In the genomic region with DNA sequence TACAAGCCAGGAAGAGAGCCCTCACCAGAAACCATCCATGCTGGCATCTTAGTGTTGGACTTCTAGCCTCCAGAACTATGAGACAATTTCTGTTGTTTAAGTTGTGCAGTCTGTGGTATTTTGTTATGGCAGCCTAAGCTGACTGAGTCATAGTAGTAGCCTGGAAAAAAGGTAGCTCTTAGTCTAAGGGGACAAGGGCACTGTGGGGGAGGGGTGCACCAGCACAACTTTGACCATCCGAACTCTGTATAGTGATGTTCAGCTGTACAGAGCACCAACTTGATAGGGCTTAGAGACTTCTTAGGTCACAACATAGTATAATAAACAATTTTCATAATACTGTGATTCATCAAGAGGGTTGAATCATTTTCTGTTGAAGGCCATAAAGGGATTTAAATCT, we compare ENCODE assay signal across 10 cellular contexts. TPM values are rescaled to one million over a fixed set of nuclear protein-coding genes. Genes with fewer than 3 reads are reported as not detected.
DNase-seq lines count a peak whose midpoint lies in the region; ATAC-seq and TF ChIP-seq lines count a peak whose summit lies in the region.
"Had no signal": no experiment of that assay in that cellular context is flagged by ENCODE, and none has a peak within 500 bp of the region (broad histone marks: within the 10 kb centered on the region; RNA-seq: fewer than 3 reads in every experiment).

No MANE protein-coding gene starts in this region.

- POLR2A ChIA-PET in CD4-positive, alpha-beta memory T cell (lab: Charles Lee; ENCODE audit: partially characterized antibody) = interaction anchor here (4.4 kb wide), 1 partner anchor 14 kb away, joined by 21 read pairs; a partner anchor contains a TSS
- POLR2A ChIA-PET in naive thymus-derived CD4-positive, alpha-beta T cell (lab: Charles Lee) = interaction anchor here (1.4 to 2.2 kb wide), 2 partner anchors 12 to 14 kb away, joined by 4 to 12 read pairs; a partner anchor contains a TSS

- H3K36me3 Mint-ChIP-seq in CD4-positive, alpha-beta memory T cell = peaks cover 40 to 60% of the 10 kb centered on the region in 2 donors
- peaks cover 22% of the 10 kb centered on the region for H3K36me3 Mint-ChIP-seq in HFFc6 (ENCODE audit: low read depth)
- peaks cover 12 to 49% (median 29%) of the 10 kb centered on the region in 5 donors for H3K36me3 Mint-ChIP-seq in naive thymus-derived CD4-positive, alpha-beta T cell

- no peak for ATAC-seq in naive thymus-derived CD4-positive, alpha-beta T cell
- ATAC-seq: stimulated activated memory B cell treated with anti-CD40 and anti-IgM and Interleukin-4, amounts not matched to agents 10 μg/mL and 1 μg/mL and 100 μg/mL, for 72 hours had no signal

- no peaks in the 10 kb centered on the region for H3K27me3 Mint-ChIP-seq in CD4-positive, alpha-beta memory T cell
- H3K27me3 Mint-ChIP-seq in HFFc6 (ENCODE audit: insufficient read depth) = peaks cover 1% of the 10 kb centered on the region; the same call in 1 of the 2 replicates
- no peaks in the 10 kb centered on the region for H3K27me3 Mint-ChIP-seq in naive thymus-derived CD4-positive, alpha-beta T cell
- H3K27me3 Mint-ChIP-seq: stimulated activated memory B cell treated with anti-CD40 and anti-IgM and Interleukin-4, amounts not matched to agents 10 μg/mL and 1 μg/mL and 100 μg/mL, for 72 hours had no signal

- H3K9me3 Mint-ChIP-seq in CD4-positive, alpha-beta memory T cell = no peaks in the 10 kb centered on the region
- H3K9me3 Mint-ChIP-seq in HFFc6 = no peaks in the 10 kb centered on the region
- peaks cover 0 to 2% (median 0%) of the 10 kb centered on the region in 11 donors for H3K9me3 Mint-ChIP-seq in naive thymus-derived CD4-positive, alpha-beta T cell
- H3K9me3 Mint-ChIP-seq: neural progenitor cell; stimulated activated memory B cell treated with anti-CD40 and anti-IgM and Interleukin-4, amounts not matched to agents 10 μg/mL and 1 μg/mL and 100 μg/mL, for 72 hours had no signal

- H3K4me3 ChIP-seq in CD4-positive, alpha-beta memory T cell (ENCODE audit: low read length in 2 of 2) = no peak overlapping the region
- no peak overlapping the region for H3K4me3 ChIP-seq in brain microvascular endothelial cell (ENCODE audit: low read depth, low read length)
- H3K4me3 ChIP-seq in naive thymus-derived CD4-positive, alpha-beta T cell (ENCODE audit: low read length) = no peak overlapping the region
- H3K4me3 ChIP-seq: neural progenitor cell had no signal

- in situ Hi-C loops in brain microvascular endothelial cell (cut with HindIII; ENCODE audit: low pct_ligation_motif_present, low sequenced_read_pairs) = no loop called here

- H3K27ac ChIP-seq in CD4-positive, alpha-beta memory T cell (ENCODE audit: low read depth, low read length) = no peak overlapping the region
- H3K27ac ChIP-seq in brain microvascular endothelial cell = peak overlapping the region; percentile 63
- no peak overlapping the region for H3K27ac ChIP-seq in naive thymus-derived CD4-positive, alpha-beta T cell (ENCODE audit: low read depth, low read length)
- H3K27ac ChIP-seq: neural progenitor cell had no signal

- no peaks in the 10 kb centered on the region for H3K9me3 ChIP-seq in CD4-positive, alpha-beta memory T cell (ENCODE audit: control insufficient read depth in 1 of 2, low read length in 2 of 2)
- no peaks in the 10 kb centered on the region for H3K9me3 ChIP-seq in naive thymus-derived CD4-positive, alpha-beta T cell (ENCODE audit: control insufficient read depth in 2 of 3, low read length in 3 of 3)

- DNase-seq in CD4-positive, alpha-beta memory T cell = no peak
- DNase-seq in HFFc6 (peak; percentile 58), brain microvascular endothelial cell (peak; percentile 80), ureter (ENCODE audit: low spot score) (no peak), mucosa of gallbladder (ENCODE audit: low spot score) (no peak), NCI-H1436 (lab: John Stamatoyannopoulos, UW) (no peak)
- no peak for DNase-seq in naive thymus-derived CD4-positive, alpha-beta T cell
- DNase-seq: NCI-H82 had no signal

- H3K27me3 ChIP-seq in CD4-positive, alpha-beta memory T cell (ENCODE audit: insufficient read depth, low read length) = no peaks in the 10 kb centered on the region
- H3K27me3 ChIP-seq in brain microvascular endothelial cell (replicated peaks) = no peaks in the 10 kb centered on the region
- no peaks in the 10 kb centered on the region for H3K27me3 ChIP-seq in naive thymus-derived CD4-positive, alpha-beta T cell (ENCODE audit: control insufficient read depth in 2 of 2, insufficient read depth in 2 of 2, low read length in 2 of 2)
- H3K27me3 ChIP-seq: neural progenitor cell had no signal

- peaks cover 22 to 39% (median 30%) of the 10 kb centered on the region in 4 donors for H3K4me1 Mint-ChIP-seq in CD4-positive, alpha-beta memory T cell
- H3K4me1 Mint-ChIP-seq in HFFc6 (ENCODE audit: low read depth) = peaks cover 28% of the 10 kb centered on the region
- peaks cover 19 to 34% (median 31%) of the 10 kb centered on the region in 7 donors for H3K4me1 Mint-ChIP-seq in naive thymus-derived CD4-positive, alpha-beta T cell

- intact Hi-C loops in CD4-positive, alpha-beta memory T cell (cut with micrococcal nuclease) = no loop called here
- intact Hi-C loops in naive thymus-derived CD4-positive, alpha-beta T cell (cut with micrococcal nuclease) = loop anchor here in 1 of 2 donors (2.0 kb wide), 1 partner anchor 13 kb away; a partner anchor contains a TSS

- peak overlapping the region in 1 of 8 donors; percentile 26 for H3K4me3 Mint-ChIP-seq in CD4-positive, alpha-beta memory T cell
- peak overlapping the region; percentile 43 for H3K4me3 Mint-ChIP-seq in HFFc6
- H3K4me3 Mint-ChIP-seq in naive thymus-derived CD4-positive, alpha-beta T cell = no peak overlapping the region
- H3K4me3 Mint-ChIP-seq: neural progenitor cell; stimulated activated memory B cell treated with anti-CD40 and anti-IgM and Interleukin-4, amounts not matched to agents 10 μg/mL and 1 μg/mL and 100 μg/mL, for 72 hours had no signal

- H3K4me1 ChIP-seq in CD4-positive, alpha-beta memory T cell (ENCODE audit: insufficient read depth, low read length) = peaks cover 9% of the 10 kb centered on the region
- H3K4me1 ChIP-seq in naive thymus-derived CD4-positive, alpha-beta T cell (ENCODE audit: control insufficient read depth in 2 of 2, insufficient read depth in 2 of 2, low read length in 2 of 2) = no peaks in the 10 kb centered on the region

- TF ChIP-seq CTCF in HFFc6 (IDR thresholded peaks at IDR 0.05) (no peak), brain microvascular endothelial cell (IDR thresholded peaks at IDR 0.05; ENCODE audit: low read depth, low read length, missing control alignments) (no peak)

- H3K27ac Mint-ChIP-seq in CD4-positive, alpha-beta memory T cell = peak overlapping the region in 5 of 7 donors; percentile 19 to 72 (median 37)
- peak overlapping the region; percentile 77 for H3K27ac Mint-ChIP-seq in HFFc6
- peak overlapping the region in 7 of 9 donors; percentile 8 to 84 (median 37) for H3K27ac Mint-ChIP-seq in naive thymus-derived CD4-positive, alpha-beta T cell
- H3K27ac Mint-ChIP-seq: neural progenitor cell; stimulated activated memory B cell treated with anti-CD40 and anti-IgM and Interleukin-4, amounts not matched to agents 10 μg/mL and 1 μg/mL and 100 μg/mL, for 72 hours had no signal

- CTCF ChIA-PET in CD4-positive, alpha-beta memory T cell (lab: Charles Lee; ENCODE audit: partially characterized antibody) = no interaction called here
- CTCF ChIA-PET in naive thymus-derived CD4-positive, alpha-beta T cell (lab: Charles Lee) = no interaction called here

- peaks cover 32% of the 10 kb centered on the region for H3K36me3 ChIP-seq in CD4-positive, alpha-beta memory T cell (ENCODE audit: insufficient read depth, low read length)
- H3K36me3 ChIP-seq in brain microvascular endothelial cell (replicated peaks) = peaks cover 28% of the 10 kb centered on the region
- H3K36me3 ChIP-seq in naive thymus-derived CD4-positive, alpha-beta T cell (ENCODE audit: control insufficient read depth in 2 of 3, insufficient read depth in 3 of 3, low read length in 3 of 3) = peaks cover 7 to 39% (median 11%) of the 10 kb centered on the region in 3 experiments

RNA-seq across cellular contexts. Expression of a gene that starts 14.3 kb away (rescaled TPM):
- total RNA-seq in CD4-positive, alpha-beta memory T cell = 10 to 100 TPM; 54.5 to 56.9 TPM
- 10 to 100 TPM; 67.7 to 83.9 TPM for polyA plus RNA-seq in CD4-positive, alpha-beta memory T cell
- total RNA-seq in HFFc6 (2021; fragmentation: NEBNext Ultra II Directional; extraction: Animal tissue kit (Norgen Biotek cat#: 25700)) = 10 to 100 TPM; 32.7 to 51.0 (median 40.3) TPM
- 10 to 100 TPM; 33.5 to 52.1 (median 45.2) TPM for total RNA-seq in naive thymus-derived CD4-positive, alpha-beta T cell
- polyA plus RNA-seq in naive thymus-derived CD4-positive, alpha-beta T cell = 10 to 100 TPM; 52.5 to 54.3 TPM
- total RNA-seq in ureter (81.6 TPM), mucosa of gallbladder (88.2 TPM)

RNA-seq across cellular contexts. Expression of a gene that starts 23.3 kb away (rescaled TPM):
- not detected for total RNA-seq in CD4-positive, alpha-beta memory T cell
- under 1 TPM in 1 of 2 donors, not detected in 1; 0.19 TPM for polyA plus RNA-seq in CD4-positive, alpha-beta memory T cell
- not detected for total RNA-seq in HFFc6 (2021; fragmentation: NEBNext Ultra II Directional; extraction: Animal tissue kit (Norgen Biotek cat#: 25700))
- not detected for total RNA-seq in naive thymus-derived CD4-positive, alpha-beta T cell
- not detected for polyA plus RNA-seq in naive thymus-derived CD4-positive, alpha-beta T cell
- not detected for total RNA-seq in ureter
- total RNA-seq in mucosa of gallbladder = 0.12 TPM

RNA-seq across cellular contexts. Expression of a gene that starts 35.8 kb away (rescaled TPM):
- 1 to 10 TPM; 2.9 to 3.4 TPM for total RNA-seq in CD4-positive, alpha-beta memory T cell
- polyA plus RNA-seq in CD4-positive, alpha-beta memory T cell = 1 to 10 TPM; 3.7 to 4.4 TPM
- 1 to 10 TPM; 1.2 to 2.4 (median 1.8) TPM for total RNA-seq in HFFc6 (2021; fragmentation: NEBNext Ultra II Directional; extraction: Animal tissue kit (Norgen Biotek cat#: 25700))
- 1 to 10 TPM; 3.0 to 9.6 (median 3.3) TPM for total RNA-seq in naive thymus-derived CD4-positive, alpha-beta T cell
- polyA plus RNA-seq in naive thymus-derived CD4-positive, alpha-beta T cell = 1 to 10 TPM; 3.5 to 3.8 TPM
- total RNA-seq in ureter = 5.4 TPM
- 11.4 TPM for total RNA-seq in mucosa of gallbladder

Comparison
In these comparisons a context has a peak if more than half of its experiments do, and no peak if none do; other contexts are left out.
1. DNase-seq: peak in HFFc6 (single experiment) and brain microvascular endothelial cell (single experiment); none in CD4-positive, alpha-beta memory T cell (0 of 5), naive thymus-derived CD4-positive, alpha-beta T cell (0 of 9), ureter (single experiment), mucosa of gallbladder (single experiment) and NCI-H1436 (single experiment).
2. Peak in every context shown above with its lines, with median percentiles within 50 percentile points of each other: H3K27ac Mint-ChIP-seq.